ENCODE assay signal across 8 cellular contexts in genomic region chr16:30923554-30924085, GRCh38. TPM values are rescaled to one million over a fixed set of nuclear protein-coding genes. Genes with fewer than 3 reads are reported as not detected.
DNase-seq lines count a peak whose midpoint lies in the region; ATAC-seq and TF ChIP-seq lines count a peak whose summit lies in the region.

TSS of gene FBXL19 (plus strand) at chr16:30923572. CDS start at chr16:30925755, 2,183 bp downstream.

- no peak for ATAC-seq in activated T-cell treated with anti-CD3 and anti-CD28 coated beads, Interleukin-2, amount 50 U/mL, for 4 hours
- no peak for ATAC-seq in GM18907 (IDR thresholded peaks at IDR 0.05; ENCODE audit: unreplicated experiment)

- H3K4me3 Mint-ChIP-seq in activated T-cell treated with anti-CD3 and anti-CD28 coated beads, Interleukin-2, amount 50 U/mL, for 4 hours, result peak within 1 kb of the TSS; percentile 99

- no peaks in the 10 kb centered on the region for H3K27me3 ChIP-seq in left ventricle myocardium inferior (ENCODE audit: low read depth)

- peaks cover 32% of the 10 kb centered on the region for H3K4me1 ChIP-seq in left ventricle myocardium inferior

- no peak for DNase-seq in activated T-cell treated with anti-CD3 and anti-CD28 coated beads, Interleukin-2, amount 50 U/mL, for 4 hours
- DNase-seq in activated T-cell treated with anti-CD3 and anti-CD28 coated beads for 4 hours (no peak), left ventricle myocardium inferior (peak; percentile 48), retinal pigment epithelial cell (ENCODE audit: low read depth) (no peak), activated gamma-delta T cell (lab: John Stamatoyannopoulos, UW) (no peak), epidermal melanocyte (ENCODE audit: insufficient read length, low spot score) (no peak)
- peak; percentile 44 for DNase-seq in activated CD8-positive, alpha-beta memory T cell treated with anti-CD3 and anti-CD28 coated beads, Interleukin-2, amount 50 U/mL, for 4 hours

- peak within 1 kb of the TSS; percentile 84 for H3K4me3 ChIP-seq in left ventricle myocardium inferior
- peak within 1 kb of the TSS; percentile 80 for H3K4me3 ChIP-seq in retinal pigment epithelial cell (ENCODE audit: low read length)

- H3K9me3 Mint-ChIP-seq in activated T-cell treated with anti-CD3 and anti-CD28 coated beads, Interleukin-2, amount 50 U/mL, for 4 hours, result no peaks in the 10 kb centered on the region

- H3K36me3 ChIP-seq in left ventricle myocardium inferior, result no peaks in the 10 kb centered on the region

- peaks cover 15% of the 10 kb centered on the region for H3K4me1 Mint-ChIP-seq in activated T-cell treated with anti-CD3 and anti-CD28 coated beads, Interleukin-2, amount 50 U/mL, for 4 hours (ENCODE audit: low read depth)

- H3K36me3 Mint-ChIP-seq in activated T-cell treated with anti-CD3 and anti-CD28 coated beads, Interleukin-2, amount 50 U/mL, for 4 hours (ENCODE audit: insufficient read depth), result no peaks in the 10 kb centered on the region

- H3K9me3 ChIP-seq in left ventricle myocardium inferior (replicated peaks), result no peaks in the 10 kb centered on the region

- intact Hi-C loops in left ventricle myocardium inferior (cut with micrococcal nuclease), result no loop called here

- peak within 1 kb of the TSS; percentile 96 for H3K27ac ChIP-seq in left ventricle myocardium inferior (replicated peaks)

- TF ChIP-seq CTCF in left ventricle myocardium inferior (IDR thresholded peaks at IDR 0.05; ENCODE audit: borderline replicate concordance) (no peak), retinal pigment epithelial cell (conservative IDR thresholded peaks at IDR 0.05; ENCODE audit: low read depth, low read length) (no peak)

- no peaks in the 10 kb centered on the region for H3K27me3 Mint-ChIP-seq in activated T-cell treated with anti-CD3 and anti-CD28 coated beads, Interleukin-2, amount 50 U/mL, for 4 hours (ENCODE audit: low read depth)

RNA-seq across cellular contexts. Expression of gene FBXL19, which starts in this region (rescaled TPM):
- 10 to 100 TPM; 25.8 to 31.3 (median 30.8) TPM for total RNA-seq in activated T-cell treated with anti-CD3 and anti-CD28 coated beads, Interleukin-2, amount 50 U/mL, for 4 hours
- total RNA-seq in left ventricle myocardium inferior, result 6.3 TPM

Comparison
In these comparisons a context has a peak if more than half of its experiments do, and no peak if none do; other contexts are left out.
1. DNase-seq: peak in activated CD8-positive, alpha-beta memory T cell treated with anti-CD3 and anti-CD28 coated beads, Interleukin-2, amount 50 U/mL, for 4 hours (single experiment) and left ventricle myocardium inferior (single experiment); none in activated T-cell treated with anti-CD3 and anti-CD28 coated beads, Interleukin-2, amount 50 U/mL, for 4 hours (single experiment), activated T-cell treated with anti-CD3 and anti-CD28 coated beads for 4 hours (single experiment), retinal pigment epithelial cell (single experiment), activated gamma-delta T cell (single experiment) and epidermal melanocyte (single experiment).